In genomic region chr10:4319870-4320367, GRCh38 we compare ENCODE assay signal across 24 cellular contexts.
"Had no signal": no experiment of that assay in that cellular context is flagged by ENCODE, and none has a peak within 500 bp of the region (broad histone marks: within the 10 kb centered on the region; RNA-seq: fewer than 3 reads in every experiment).

No MANE protein-coding gene starts in this region.

- H3K36me3 ChIP-seq: left ventricle myocardium inferior, neural progenitor cell, neutrophil, ovary, right atrium auricular region, suprapubic skin, tibial nerve, uterus had no signal

- H3K27me3 Mint-ChIP-seq: progenitor cell of endocrine pancreas, type B pancreatic cell had no signal

- H3K9ac ChIP-seq: neural progenitor cell had no signal

- H3K36me3 Mint-ChIP-seq: mesothelial cell of epicardium; naive B cell; natural killer cell; neural progenitor cell; stimulated activated effector memory CD8-positive, alpha-beta T cell treated with anti-CD3 and anti-CD28 coated beads, Interleukin-12 subunit alpha, Interleukin-12 subunit beta, amount 100 ng/mL, for 72 hours; type B pancreatic cell had no signal

- H3K4me1 ChIP-seq: neural progenitor cell, uterus had no signal

- H3K4me2 ChIP-seq: neural progenitor cell had no signal

- H3K4me3 Mint-ChIP-seq: mesothelial cell of epicardium; natural killer cell; nephron progenitor cell; neural progenitor cell; stimulated activated effector memory CD8-positive, alpha-beta T cell treated with anti-CD3 and anti-CD28 coated beads, Interleukin-12 subunit alpha, Interleukin-12 subunit beta, amount 100 ng/mL, for 72 hours; stimulated activated naive CD8-positive, alpha-beta T cell treated with anti-CD3 and anti-CD28 coated beads, Interleukin-15, Interleukin-2, amounts not matched to agents 100 ng/mL and 50 ng/mL, for 24 hours; type B pancreatic cell had no signal

- DNase-seq: islet precursor cell; left ventricle myocardium inferior; mesendoderm; naive B cell; natural killer cell; nephron progenitor cell; occipital lobe; ovary; stimulated activated CD4-positive, alpha-beta T cell treated with anti-CD3 and anti-CD28 coated beads, Interleukin-4, amount 100 ng/mL, for 24 hours; stimulated activated naive CD4-positive, alpha-beta T cell; uterus had no signal

- H3K27ac Mint-ChIP-seq: mesothelial cell of epicardium; natural killer cell; nephron progenitor cell; neural progenitor cell; progenitor cell of endocrine pancreas; stimulated activated effector memory CD8-positive, alpha-beta T cell treated with anti-CD3 and anti-CD28 coated beads, Interleukin-12 subunit alpha, Interleukin-12 subunit beta, amount 100 ng/mL, for 72 hours; stimulated activated naive CD8-positive, alpha-beta T cell treated with anti-CD3 and anti-CD28 coated beads, Interleukin-15, Interleukin-2, amounts not matched to agents 100 ng/mL and 50 ng/mL, for 24 hours; type B pancreatic cell had no signal

- H3K9me3 ChIP-seq: left ventricle myocardium inferior, neutrophil, ovary, right atrium auricular region, suprapubic skin, tibial nerve, uterus had no signal

- H3K4me1 Mint-ChIP-seq: natural killer cell; nephron progenitor cell; stimulated activated effector memory CD8-positive, alpha-beta T cell treated with anti-CD3 and anti-CD28 coated beads, Interleukin-12 subunit alpha, Interleukin-12 subunit beta, amount 100 ng/mL, for 72 hours had no signal

- H3K27me3 ChIP-seq: neural progenitor cell, neutrophil, ovary, right atrium auricular region, suprapubic skin, tibial nerve, uterus had no signal

- H3K27ac ChIP-seq: left ventricle myocardium inferior, neural progenitor cell, neutrophil, ovary, right atrium auricular region, skin epidermis, suprapubic skin, tibial nerve, uterus had no signal

- ATAC-seq: natural killer cell; sciatic nerve; stimulated activated effector memory CD8-positive, alpha-beta T cell treated with anti-CD3 and anti-CD28 coated beads, Interleukin-12 subunit alpha, Interleukin-12 subunit beta, amount 100 ng/mL, for 72 hours had no signal

- H3K9me3 Mint-ChIP-seq: mesothelial cell of epicardium; naive B cell; natural killer cell; nephron progenitor cell; neural progenitor cell; stimulated activated effector memory CD8-positive, alpha-beta T cell treated with anti-CD3 and anti-CD28 coated beads, Interleukin-12 subunit alpha, Interleukin-12 subunit beta, amount 100 ng/mL, for 72 hours; stimulated activated naive CD8-positive, alpha-beta T cell treated with anti-CD3 and anti-CD28 coated beads, Interleukin-15, Interleukin-2, amounts not matched to agents 100 ng/mL and 50 ng/mL, for 24 hours had no signal

- H2AFZ ChIP-seq: neural progenitor cell had no signal

- H3K4me3 ChIP-seq: left ventricle myocardium inferior, lung, neural progenitor cell, ovary, right atrium auricular region, skin epidermis, suprapubic skin, tibial nerve, uterus had no signal
